In genomic region chr16:9079430-9079812, GRCh38 we compare ENCODE assay signal across 16 cellular contexts. TPM values are rescaled to one million over a fixed set of nuclear protein-coding genes. Genes with fewer than 3 reads are reported as not detected.
A peak's percentile ranks its signal among the peaks of the same experiment; 100 is the strongest.
DNase-seq lines count a peak whose midpoint lies in the region; ATAC-seq and FAIRE-seq lines count a peak whose summit lies in the region.
"Had no signal": no experiment of that assay in that cellular context is flagged by ENCODE, and none has a peak within 500 bp of the region (broad histone marks: within the 10 kb centered on the region; RNA-seq: fewer than 3 reads in every experiment).

No MANE protein-coding gene starts in this region.

- peaks cover 28% of the 10 kb centered on the region for H3K4me1 Mint-ChIP-seq in activated naive CD8-positive, alpha-beta T cell treated with anti-CD3 and anti-CD28 coated beads, Interleukin-2, amount 10 ng/mL, durations not matched to agents 7 days and 5 days
- peaks cover 52% of the 10 kb centered on the region for H3K4me1 Mint-ChIP-seq in stimulated activated naive CD8-positive, alpha-beta T cell treated with anti-CD3 and anti-CD28 coated beads, Interleukin-15, amount 100 ng/mL, for 72 hours
- H3K4me1 Mint-ChIP-seq: neural crest cell had no signal

- peak; percentile 12 for DNase-seq in activated naive CD4-positive, alpha-beta T cell treated with Interleukin-2 at 50 U/mL for 16 hours
- DNase-seq in activated naive CD4-positive, alpha-beta T cell treated with anti-CD3 and anti-CD28 coated beads, Interleukin-2, amount 50 U/mL, for 16 hours: no peak
- DNase-seq in SJSA1 (ENCODE audit: low read depth in 1 of 2, low spot score in 2 of 2) (no peak), HAP-1 (ENCODE audit: low spot score in 2 of 2) (no peak), RCC 7860 (ENCODE audit: low spot score) (no peak)
- DNase-seq in activated naive CD8-positive, alpha-beta T cell treated with anti-CD3 and anti-CD28 coated beads, Interleukin-2, amount 10 ng/mL, durations not matched to agents 7 days and 5 days: peak; percentile 17
- DNase-seq in stimulated activated naive CD8-positive, alpha-beta T cell treated with anti-CD3 and anti-CD28 coated beads, Interleukin-15, amount 100 ng/mL, for 72 hours: no peak
- DNase-seq: NCI-H1694 treated with DMSO at 0.1 percent for 48 hours, NCI-H524 treated with DMSO at 0.1 percent for 48 hours had no signal

- no peak overlapping the region for H3K4me3 Mint-ChIP-seq in activated naive CD8-positive, alpha-beta T cell treated with anti-CD3 and anti-CD28 coated beads, Interleukin-2, amount 10 ng/mL, durations not matched to agents 7 days and 5 days
- no peak overlapping the region for H3K4me3 Mint-ChIP-seq in stimulated activated naive CD8-positive, alpha-beta T cell treated with anti-CD3 and anti-CD28 coated beads, Interleukin-15, amount 100 ng/mL, for 72 hours
- H3K4me3 Mint-ChIP-seq: neural crest cell had no signal

- no peak for ATAC-seq in activated naive CD8-positive, alpha-beta T cell treated with anti-CD3 and anti-CD28 coated beads, Interleukin-2, amount 10 ng/mL, durations not matched to agents 7 days and 5 days (ENCODE audit: low read depth)
- ATAC-seq in stimulated activated naive CD8-positive, alpha-beta T cell treated with anti-CD3 and anti-CD28 coated beads, Interleukin-15, amount 100 ng/mL, for 72 hours: no peak

- H3K27ac ChIP-seq in SJSA1: peak overlapping the region; percentile 97
- H3K27ac ChIP-seq: suprapubic skin had no signal

- H3K9me3 ChIP-seq in SJSA1 (replicated peaks) (no peaks in the 10 kb centered on the region), HAP-1 (no peaks in the 10 kb centered on the region)
- H3K9me3 ChIP-seq: esophagus muscularis mucosa, gastrocnemius medialis, suprapubic skin had no signal

- H3K4me1 ChIP-seq in SJSA1 (replicated peaks) (peaks cover 47% of the 10 kb centered on the region), HAP-1 (0 out of 2 replicates have a peak, but pooled peaks cover 2% of the 10 kb centered on the region)
- H3K4me1 ChIP-seq: esophagus muscularis mucosa, gastrocnemius medialis had no signal

- no peak for FAIRE-seq in RCC 7860 (lab: Jason Lieb, UNC)
- FAIRE-seq: islet of Langerhans had no signal

- peaks cover 17% of the 10 kb centered on the region for H3K36me3 Mint-ChIP-seq in activated naive CD8-positive, alpha-beta T cell treated with anti-CD3 and anti-CD28 coated beads, Interleukin-2, amount 10 ng/mL, durations not matched to agents 7 days and 5 days

- POLR2A ChIA-PET in activated naive CD8-positive, alpha-beta T cell treated with anti-CD3 and anti-CD28 coated beads, Interleukin-2, amount 10 ng/mL, durations not matched to agents 7 days and 5 days (lab: Charles Lee): interaction anchor here (1.2 to 11.3 kb wide), 3 partner anchors 11 to 211 kb away, joined by 3 to 227 read pairs (median 17); partner anchors contain the start of genes CARHSP1 and HAPSTR1

- no peak overlapping the region for H3K4me3 ChIP-seq in SJSA1
- no peak overlapping the region for H3K4me3 ChIP-seq in HAP-1
- H3K4me3 ChIP-seq: esophagus muscularis mucosa, gastrocnemius medialis, mucosa of descending colon, suprapubic skin had no signal

- peaks cover 10% of the 10 kb centered on the region for H3K9me3 Mint-ChIP-seq in activated naive CD8-positive, alpha-beta T cell treated with anti-CD3 and anti-CD28 coated beads, Interleukin-2, amount 10 ng/mL, durations not matched to agents 7 days and 5 days
- H3K9me3 Mint-ChIP-seq in stimulated activated naive CD8-positive, alpha-beta T cell treated with anti-CD3 and anti-CD28 coated beads, Interleukin-15, amount 100 ng/mL, for 72 hours: peaks cover 0 to 15% of the 10 kb centered on the region in 2 donors

- no peaks in the 10 kb centered on the region for H3K36me3 ChIP-seq in SJSA1
- H3K36me3 ChIP-seq in HAP-1 (replicated peaks): no peaks in the 10 kb centered on the region
- H3K36me3 ChIP-seq: esophagus muscularis mucosa, gastrocnemius medialis, suprapubic skin had no signal

- no peaks in the 10 kb centered on the region for H3K27me3 ChIP-seq in SJSA1 (replicated peaks)
- no peaks in the 10 kb centered on the region for H3K27me3 ChIP-seq in HAP-1 (ENCODE audit: low read depth)
- H3K27me3 ChIP-seq: gastrocnemius medialis, suprapubic skin had no signal

- H3K27ac Mint-ChIP-seq in activated naive CD8-positive, alpha-beta T cell treated with anti-CD3 and anti-CD28 coated beads, Interleukin-2, amount 10 ng/mL, durations not matched to agents 7 days and 5 days: peak overlapping the region; percentile 90
- peak overlapping the region; percentile 92 to 93 for H3K27ac Mint-ChIP-seq in stimulated activated naive CD8-positive, alpha-beta T cell treated with anti-CD3 and anti-CD28 coated beads, Interleukin-15, amount 100 ng/mL, for 72 hours

- in situ Hi-C loops in HAP-1 (cut with MboI; ENCODE audit: low sequenced_read_pairs): no loop called here

- H3K27me3 Mint-ChIP-seq in activated naive CD8-positive, alpha-beta T cell treated with anti-CD3 and anti-CD28 coated beads, Interleukin-2, amount 10 ng/mL, durations not matched to agents 7 days and 5 days: no peaks in the 10 kb centered on the region
- H3K27me3 Mint-ChIP-seq in stimulated activated naive CD8-positive, alpha-beta T cell treated with anti-CD3 and anti-CD28 coated beads, Interleukin-15, amount 100 ng/mL, for 72 hours: no peaks in the 10 kb centered on the region
- H3K27me3 Mint-ChIP-seq: CD4-positive, CD25-positive, alpha-beta regulatory T cell had no signal

RNA-seq across cellular contexts. Expression of gene HAPSTR1, which starts 12.0 kb away (rescaled TPM):
- total RNA-seq in SJSA1 (2014; rRNA removed; shearing (Covaris generic)): 72.6 and 91.1 TPM in 2 replicates
- total RNA-seq in activated naive CD8-positive, alpha-beta T cell treated with anti-CD3 and anti-CD28 coated beads, Interleukin-2, amount 10 ng/mL, durations not matched to agents 7 days and 5 days: 10 to 100 TPM; 71.6 to 72.2 TPM

Comparison
In these comparisons a context has a peak if more than half of its experiments do, and no peak if none do; other contexts are left out.
1. DNase-seq: peak in activated naive CD4-positive, alpha-beta T cell treated with Interleukin-2 at 50 U/mL for 16 hours (single experiment) and activated naive CD8-positive, alpha-beta T cell treated with anti-CD3 and anti-CD28 coated beads, Interleukin-2, amount 10 ng/mL, durations not matched to agents 7 days and 5 days (single experiment); none in activated naive CD4-positive, alpha-beta T cell treated with anti-CD3 and anti-CD28 coated beads, Interleukin-2, amount 50 U/mL, for 16 hours (single experiment), SJSA1 (0 of 2), stimulated activated naive CD8-positive, alpha-beta T cell treated with anti-CD3 and anti-CD28 coated beads, Interleukin-15, amount 100 ng/mL, for 72 hours (0 of 2), HAP-1 (0 of 2) and RCC 7860 (single experiment).